In genomic region chr12:9383585-9383984, GRCh38 we compare ENCODE assay signal across 10 cellular contexts.
"Had no signal": no experiment of that assay in that cellular context is flagged by ENCODE, and none has a peak within 500 bp of the region (broad histone marks: within the 10 kb centered on the region; RNA-seq: fewer than 3 reads in every experiment).

No MANE protein-coding gene starts in this region.

- H3K27ac ChIP-seq: GM23248, HL-60, KMS-11 had no signal

- DNase-seq: GM23248, GOT3, H9, HCEC 1CT, HFFc6, KBM-7 had no signal

- H3K27me3 Mint-ChIP-seq: IgD-negative memory B cell had no signal

- H3K9me3 Mint-ChIP-seq: H9, HFFc6, IgD-negative memory B cell had no signal

- H3K4me3 ChIP-seq: GM23248 had no signal

- H3K36me3 Mint-ChIP-seq: IgD-negative memory B cell had no signal

- H3K27ac Mint-ChIP-seq: H9, HFFc6, IgD-negative memory B cell had no signal

- FAIRE-seq: H54 had no signal

- H2AFZ ChIP-seq: GM23248 had no signal

- H3K9ac ChIP-seq: GM23248, KMS-11 had no signal

- H3K4me2 ChIP-seq: KMS-11 had no signal

- H3K4me3 Mint-ChIP-seq: H9, HFFc6, IgD-negative memory B cell had no signal
